ENCODE assay signal across 8 cellular contexts in the genomic region with DNA sequence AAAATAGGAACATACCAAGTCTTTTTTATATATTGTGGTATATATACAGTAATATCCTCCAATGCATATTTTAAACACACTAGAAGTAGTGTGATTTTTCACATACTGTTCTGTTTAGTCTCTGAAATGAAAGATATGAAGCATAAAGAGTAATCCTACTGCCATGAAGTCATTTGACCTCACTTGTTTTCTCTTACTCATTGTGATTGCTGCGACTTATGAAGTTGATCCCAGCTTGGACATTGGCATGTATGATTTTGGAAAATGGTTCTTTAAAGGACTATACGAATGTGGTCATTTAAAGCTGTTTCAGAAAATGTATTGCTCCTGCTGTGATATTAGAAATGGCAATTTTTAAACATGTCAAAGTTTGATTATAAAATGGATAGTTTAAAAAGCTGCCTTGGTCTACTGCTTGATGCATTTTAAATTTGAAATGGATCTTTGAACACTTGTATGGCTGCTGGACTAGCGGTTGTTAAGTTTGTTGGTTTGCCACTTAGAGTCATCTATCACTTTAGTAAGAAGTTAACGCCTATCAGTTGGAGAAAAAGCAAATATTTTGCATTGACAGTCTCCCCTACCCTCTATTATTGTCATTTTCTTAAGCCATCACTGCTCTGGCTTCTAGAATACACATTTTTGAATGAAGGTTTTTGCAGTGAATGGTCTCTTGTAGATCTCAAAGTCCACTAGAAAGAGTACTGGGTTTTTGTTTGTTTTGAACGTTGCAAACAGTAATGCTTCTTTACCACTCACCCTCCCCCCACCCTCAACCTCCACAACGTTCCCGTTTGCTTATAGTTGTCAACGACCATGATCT. TPM values are rescaled to one million over a fixed set of nuclear protein-coding genes. Genes with fewer than 3 reads are reported as not detected.
A peak's percentile ranks its signal among the peaks of the same experiment; 100 is the strongest.
DNase-seq lines count a peak whose midpoint lies in the region; ATAC-seq, FAIRE-seq and TF ChIP-seq lines count a peak whose summit lies in the region.

No MANE protein-coding gene starts in this region.

- TF ChIP-seq CTCF in cardiac muscle cell (IDR thresholded peaks at IDR 0.05; ENCODE audit: low read depth, low read length) (no peak), body of pancreas (IDR thresholded peaks at IDR 0.05) (no peak), uterus (IDR thresholded peaks at IDR 0.05) (no peak), pancreas (IDR thresholded peaks at IDR 0.05) (no peak)

- peaks cover 70% of the 10 kb centered on the region for H3K27me3 ChIP-seq in cardiac muscle cell
- H3K27me3 ChIP-seq in body of pancreas: no peaks in the 10 kb centered on the region
- H3K27me3 ChIP-seq in uterus: no peaks in the 10 kb centered on the region
- no peaks in the 10 kb centered on the region for H3K27me3 ChIP-seq in pancreas

- H3K4me1 ChIP-seq in cardiac muscle cell (ENCODE audit: low read depth): peaks cover 4% of the 10 kb centered on the region
- peaks cover 39% of the 10 kb centered on the region for H3K4me1 ChIP-seq in body of pancreas
- H3K4me1 ChIP-seq in mesodermal cell (ENCODE audit: control insufficient read depth, insufficient read depth, low read length, poor library complexity, severe bottlenecking): no peaks in the 10 kb centered on the region
- no peaks in the 10 kb centered on the region for H3K4me1 ChIP-seq in uterus
- peaks cover 7 to 19% (median 8%) of the 10 kb centered on the region in 3 donors for H3K4me1 ChIP-seq in pancreas

- H3K9me3 ChIP-seq in cardiac muscle cell (ENCODE audit: low read depth) (no peaks in the 10 kb centered on the region), body of pancreas (no peaks in the 10 kb centered on the region), mesodermal cell (ENCODE audit: control insufficient read depth, low read length) (no peaks in the 10 kb centered on the region), uterus (no peaks in the 10 kb centered on the region), pancreas (no peaks in the 10 kb centered on the region)

- no peak for TF ChIP-seq POLR2A in body of pancreas (IDR thresholded peaks at IDR 0.05)
- TF ChIP-seq POLR2A in uterus (IDR thresholded peaks at IDR 0.05): no peak

- H3K36me3 ChIP-seq in cardiac muscle cell (no peaks in the 10 kb centered on the region), body of pancreas (replicated peaks in 1 of 2; ENCODE audit: insufficient read depth in 1 of 2, low read depth in 2 of 2) (no peaks in the 10 kb centered on the region), mesodermal cell (ENCODE audit: control insufficient read depth, insufficient read depth, low read length) (peaks cover 6% of the 10 kb centered on the region), uterus (no peaks in the 10 kb centered on the region), pancreas (no peaks in the 10 kb centered on the region)

- no peak for DNase-seq in cardiac muscle cell (ENCODE audit: low read depth in 1 of 2, low spot score in 1 of 2)
- DNase-seq in Right ventricle myocardium inferior (ENCODE audit: missing footprints): no peak
- no peak for DNase-seq in body of pancreas
- DNase-seq in uterus: no peak
- DNase-seq in NK-92 (lab: John Stamatoyannopoulos, UW; ENCODE audit: unreplicated experiment): no peak
- DNase-seq in pancreas: no peak

- no peak for FAIRE-seq in pancreas (lab: Jason Lieb, UNC)

- ATAC-seq in Right ventricle myocardium inferior (no peak), body of pancreas (no peak), GM21786 (IDR thresholded peaks at IDR 0.05; ENCODE audit: unreplicated experiment) (no peak), pancreas (no peak)

- intact Hi-C loops in Right ventricle myocardium inferior (cut with DNase I) (loop anchor here (2.0 to 10.0 kb wide), 2 partner anchors 57 to 125 kb away; no protein-coding TSS in a partner anchor), body of pancreas (cut with DNase I) (no loop called here), uterus (cut with DNase I; ENCODE audit: low total_unique reads) (no loop called here), pancreas (cut with DNase I) (no loop called here)

- WGBS in body of pancreas, 2 donors: 24 to 25% methylated on average over 8 of the region's 8 CpGs
- WGBS in mesodermal cell (ENCODE audit: insufficient coverage in 2 of 2), 2 experiments: 91 to 94% methylated on average over 1 to 2 of the region's 8 CpGs
- WGBS in pancreas, 2 donors: 23% methylated on average over 8 of the region's 8 CpGs

- H3K4me3 ChIP-seq in cardiac muscle cell: peak overlapping the region; percentile 96
- no peak overlapping the region for H3K4me3 ChIP-seq in body of pancreas
- H3K4me3 ChIP-seq in mesodermal cell (ENCODE audit: extremely low read depth, insufficient read depth, low read length, poor library complexity, severe bottlenecking): peak overlapping the region; percentile 70
- H3K4me3 ChIP-seq in uterus: peak overlapping the region in 1 of 2 donors; percentile 99
- H3K4me3 ChIP-seq in pancreas: peak overlapping the region in 2 of 4 donors; percentile 79 to 93

- H3K27ac ChIP-seq in cardiac muscle cell (no peak overlapping the region), body of pancreas (peak overlapping the region in 3 of 4 donors; percentile 46 to 96 (median 92)), mesodermal cell (ENCODE audit: low read depth, low read length, severe bottlenecking) (no peak overlapping the region), uterus (peak overlapping the region; percentile 44 to 97), pancreas (peak overlapping the region in 2 of 4 donors; percentile 57 to 62)

RNA-seq across cellular contexts. Expression of gene PCGF5, which starts 0.9 kb away (rescaled TPM):
- 13.8 and 19.8 TPM in 2 replicates for total RNA-seq in cardiac muscle cell
- 16.4 and 39.3 TPM in 2 replicates for polyA plus RNA-seq in cardiac muscle cell
- total RNA-seq in Right ventricle myocardium inferior: 63.2 TPM
- total RNA-seq in body of pancreas: 10 to 100 TPM; 25.7 to 33.3 TPM
- 12.5 TPM for polyA plus RNA-seq in mesodermal cell (2013, experiment 1 of 2)
- polyA plus RNA-seq in mesodermal cell (2013, experiment 2 of 2): 12.7 TPM
- total RNA-seq in uterus: 10 to 100 TPM; 10.8 to 60.4 (median 37.2) TPM
- total RNA-seq in pancreas: 10 to 100 TPM; 13.3 to 23.2 (median 17.7) TPM
- 10 to 100 TPM; 12.7 to 14.6 TPM for polyA plus RNA-seq in pancreas

Comparison
In these comparisons a context has a peak if more than half of its experiments do, and no peak if none do; other contexts are left out.
1. H3K27ac ChIP-seq: peak in body of pancreas (3 of 4) and uterus (2 of 2); none in cardiac muscle cell (single experiment) and mesodermal cell (single experiment).
2. H3K4me3 ChIP-seq: peak in cardiac muscle cell (single experiment) and mesodermal cell (single experiment); none in body of pancreas (0 of 2).